In the genomic region with DNA sequence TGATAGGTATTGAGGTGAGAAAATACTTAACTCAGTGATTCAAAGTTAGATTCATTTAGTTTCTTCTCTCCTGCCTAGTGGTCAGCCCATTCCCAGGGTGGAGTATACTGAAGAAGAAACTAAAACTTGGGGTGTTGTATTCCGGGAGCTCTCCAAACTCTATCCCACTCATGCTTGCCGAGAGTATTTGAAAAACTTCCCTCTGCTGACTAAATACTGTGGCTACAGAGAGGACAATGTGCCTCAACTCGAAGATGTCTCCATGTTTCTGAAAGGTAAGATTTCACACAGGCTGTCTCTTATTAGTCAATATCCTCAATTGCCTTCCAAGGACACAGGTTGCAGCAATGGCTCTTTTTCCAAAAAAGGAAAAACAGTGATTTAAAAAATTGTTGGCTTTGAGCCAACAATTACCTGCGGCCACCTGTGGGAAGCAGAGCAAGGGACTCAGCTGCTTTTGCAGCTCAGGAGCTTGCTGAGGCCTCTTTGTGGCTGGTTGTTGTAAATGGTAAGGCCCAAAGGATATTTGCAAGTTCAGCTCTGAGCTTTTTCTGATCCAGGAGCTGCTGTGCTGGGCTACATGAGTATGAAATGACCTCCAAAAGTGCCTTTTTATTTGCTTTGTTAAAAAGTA, we compare ENCODE assay signal across 29 cellular contexts. TPM values are rescaled to one million over a fixed set of nuclear protein-coding genes. Genes with fewer than 3 reads are reported as not detected.
DNase-seq lines count a peak whose midpoint lies in the region; ATAC-seq and TF ChIP-seq lines count a peak whose summit lies in the region.
"Had no signal": no experiment of that assay in that cellular context is flagged by ENCODE, and none has a peak within 500 bp of the region (broad histone marks: within the 10 kb centered on the region; RNA-seq: fewer than 3 reads in every experiment).

No MANE protein-coding gene starts in this region.

- no peaks in the 10 kb centered on the region for H3K36me3 Mint-ChIP-seq in natural killer cell treated with Interleukin-12 subunit alpha and Interleukin-12 subunit beta and Interleukin-15 and Interleukin-18, amount 100 ng/mL, for 72 hours
- H3K36me3 Mint-ChIP-seq: activated CD8-positive, alpha-beta memory T cell treated with anti-CD3 and anti-CD28 coated beads, Interleukin-2, amount 10 ng/mL, durations not matched to agents 7 days and 5 days; activated naive CD4-positive, alpha-beta T cell treated with anti-CD3 and anti-CD28 coated beads, Interleukin-2, amount 50 U/mL, for 72 hours; memory B cell; naive B cell had no signal

- in situ Hi-C loops in ACHN (cut with HindIII; ENCODE audit: low pct_ligation_motif_present, low pct_unique_long_range_greater_than_20kb, low sequenced_read_pairs), result no loop called here

- H3K36me3 ChIP-seq in HUES64 (ENCODE audit: insufficient read depth, low read length), result no peaks in the 10 kb centered on the region
- no peaks in the 10 kb centered on the region for H3K36me3 ChIP-seq in PC-3 (ENCODE audit: low read depth, low read length)
- H3K36me3 ChIP-seq in liver (ENCODE audit: control insufficient read depth in 4 of 4, insufficient read depth in 3 of 4, low read depth in 1 of 4, low read length in 3 of 4), result no peaks in the 10 kb centered on the region
- H3K36me3 ChIP-seq: BLaER1, right atrium auricular region, upper lobe of right lung had no signal

- H3K4me1 ChIP-seq in HUES64 (ENCODE audit: insufficient read depth, low read length), result peaks cover 14% of the 10 kb centered on the region
- H3K4me1 ChIP-seq in PC-3 (ENCODE audit: insufficient read depth, low read length), result no peaks in the 10 kb centered on the region
- H3K4me1 ChIP-seq in liver (ENCODE audit: control insufficient read depth in 4 of 4, insufficient read depth in 4 of 4, low read length in 3 of 4), result peaks cover 0 to 21% (median 17%) of the 10 kb centered on the region in 4 donors
- H3K4me1 ChIP-seq: BLaER1, right atrium auricular region, upper lobe of right lung had no signal

- TF ChIP-seq CTCF in PC-3 (conservative IDR thresholded peaks at IDR 0.05; ENCODE audit: low read depth, low read length) (no peak), liver (IDR thresholded peaks at IDR 0.05; ENCODE audit: low read depth, low read length, missing input control) (no peak)

- H3K4me1 Mint-ChIP-seq in natural killer cell treated with Interleukin-12 subunit alpha and Interleukin-12 subunit beta and Interleukin-15 and Interleukin-18, amount 100 ng/mL, for 72 hours (ENCODE audit: low read depth in 2 of 2), result no peaks in the 10 kb centered on the region
- H3K4me1 Mint-ChIP-seq: memory B cell, naive B cell had no signal

- CTCF ChIA-PET in PC-3 (lab: Charles Lee), result no interaction called here

- DNase-seq in NCI-H2029 (lab: John Stamatoyannopoulos, UW) (peak; percentile 3), NCI-H2029 treated with DMSO at 0.1 percent for 48 hours (lab: John Stamatoyannopoulos, UW) (no peak), PC-3 (peak; percentile 5), ACHN (no peak)
- DNase-seq in natural killer cell treated with Interleukin-12 subunit alpha and Interleukin-12 subunit beta and Interleukin-15 and Interleukin-18, amount 100 ng/mL, for 72 hours (ENCODE audit: low spot score), result no peak
- DNase-seq: activated CD4-positive, alpha-beta T cell treated with anti-CD3 and anti-CD28 coated beads for 4 hours; activated CD8-positive, alpha-beta memory T cell treated with anti-CD3 and anti-CD28 coated beads, Interleukin-2, amount 10 ng/mL, durations not matched to agents 7 days and 5 days; cerebellar nuclear complex; foreskin melanocyte; GDM1; GM23248; hypothalamus; naive B cell; NCI-H446 treated with DMSO at 0.1 percent for 48 hours; stimulated activated CD8-positive, alpha-beta memory T cell treated with anti-CD3 and anti-CD28 coated beads, Interleukin-4, amount 100 ng/mL, for 48 hours; upper lobe of right lung had no signal

- H3K9me3 ChIP-seq in HUES64 (ENCODE audit: insufficient read depth, low read depth, low read length) (no peaks in the 10 kb centered on the region), PC-3 (ENCODE audit: low read length) (no peaks in the 10 kb centered on the region), liver (ENCODE audit: control insufficient read depth in 4 of 4, low read length in 3 of 4) (no peaks in the 10 kb centered on the region)
- H3K9me3 ChIP-seq: BLaER1, right atrium auricular region, upper lobe of right lung had no signal

- H3K27me3 Mint-ChIP-seq in natural killer cell treated with Interleukin-12 subunit alpha and Interleukin-12 subunit beta and Interleukin-15 and Interleukin-18, amount 100 ng/mL, for 72 hours, result peaks cover 16 to 24% of the 10 kb centered on the region in 2 donors

- no peaks in the 10 kb centered on the region for H3K27me3 ChIP-seq in HUES64 (ENCODE audit: insufficient read depth, low read length)
- H3K27me3 ChIP-seq in PC-3 (ENCODE audit: low read length), result peaks cover 46% of the 10 kb centered on the region
- no peaks in the 10 kb centered on the region for H3K27me3 ChIP-seq in liver (ENCODE audit: control insufficient read depth in 4 of 4, insufficient read depth in 4 of 4, low read length in 3 of 4)
- H3K27me3 ChIP-seq: BLaER1, right atrium auricular region, upper lobe of right lung had no signal

- H3K27ac ChIP-seq in HUES64 (ENCODE audit: low read depth, low read length) (peak overlapping the region; percentile 41; the same call in 1 of the 2 replicates), PC-3 (ENCODE audit: low read length) (no peak overlapping the region), liver (ENCODE audit: low read depth in 1 of 2, low read length in 2 of 2) (no peak overlapping the region)
- H3K27ac ChIP-seq: BLaER1, GM23248, right atrium auricular region, upper lobe of right lung had no signal

- TF ChIP-seq RAD21 in liver (IDR thresholded peaks at IDR 0.05), result peak; percentile 44 to 56

- H3K4me2 ChIP-seq in PC-3 (ENCODE audit: low read length), result no peak overlapping the region
- H3K4me2 ChIP-seq: BLaER1 had no signal

- H3K79me2 ChIP-seq in PC-3 (ENCODE audit: low read length), result no peaks in the 10 kb centered on the region

- no peak overlapping the region for H2AFZ ChIP-seq in PC-3 (ENCODE audit: low read length)
- H2AFZ ChIP-seq: GM23248 had no signal

- no TSS peak for BruUV-seq in PC-3 (replicated peaks; lab: Mats Ljungman, UMichigan)

- no peak overlapping the region for H3K9ac ChIP-seq in HUES64 (ENCODE audit: low read depth, low read length)
- no peak overlapping the region for H3K9ac ChIP-seq in PC-3 (ENCODE audit: low read length)
- no peak overlapping the region for H3K9ac ChIP-seq in liver (ENCODE audit: low read depth in 1 of 2, low read length in 2 of 2)
- H3K9ac ChIP-seq: BLaER1, GM23248 had no signal

- no peak overlapping the region for H3K4me3 ChIP-seq in HUES64 (ENCODE audit: low read length)
- no peak overlapping the region for H3K4me3 ChIP-seq in PC-3 (ENCODE audit: low read length)
- no peak overlapping the region for H3K4me3 ChIP-seq in liver (ENCODE audit: low read depth in 1 of 3, low read length in 3 of 3)
- H3K4me3 ChIP-seq: BLaER1, GM23248, right atrium auricular region, upper lobe of right lung had no signal

- ATAC-seq in PC-3 (no peak), GM21825 (IDR thresholded peaks at IDR 0.05; ENCODE audit: unreplicated experiment) (no peak)
- ATAC-seq in natural killer cell treated with Interleukin-12 subunit alpha and Interleukin-12 subunit beta and Interleukin-15 and Interleukin-18, amount 100 ng/mL, for 72 hours, result no peak
- ATAC-seq: activated CD8-positive, alpha-beta memory T cell treated with anti-CD3 and anti-CD28 coated beads, Interleukin-2, amount 10 ng/mL, durations not matched to agents 7 days and 5 days; upper lobe of right lung had no signal

- H3K4me3 Mint-ChIP-seq in natural killer cell treated with Interleukin-12 subunit alpha and Interleukin-12 subunit beta and Interleukin-15 and Interleukin-18, amount 100 ng/mL, for 72 hours, result no peak overlapping the region
- H3K4me3 Mint-ChIP-seq: activated CD8-positive, alpha-beta memory T cell treated with anti-CD3 and anti-CD28 coated beads, Interleukin-2, amount 10 ng/mL, durations not matched to agents 7 days and 5 days; activated T-helper 1 cell treated with anti-CD3 and anti-CD28 coated beads, Interleukin-12 subunit alpha, Interleukin-12 subunit beta, Interleukin-2, Interleukin-4 antibody, amounts not matched to agents 30 ng/mL and 10 ng/mL and 1 ng/mL, durations not matched to agents 14 hours and 24 hours and 36 hours; memory B cell; naive B cell had no signal

- 83% methylated on average over 4 of the region's 4 CpGs for WGBS in HUES64
- 72% methylated on average over 4 of the region's 4 CpGs for WGBS in liver

- H3K9me2 ChIP-seq in PC-3 (replicated peaks; ENCODE audit: low read length), result no peaks in the 10 kb centered on the region

- H3K27ac Mint-ChIP-seq in natural killer cell treated with Interleukin-12 subunit alpha and Interleukin-12 subunit beta and Interleukin-15 and Interleukin-18, amount 100 ng/mL, for 72 hours, result no peak overlapping the region
- H3K27ac Mint-ChIP-seq: activated CD8-positive, alpha-beta memory T cell treated with anti-CD3 and anti-CD28 coated beads, Interleukin-2, amount 10 ng/mL, durations not matched to agents 7 days and 5 days; activated naive CD4-positive, alpha-beta T cell treated with anti-CD3 and anti-CD28 coated beads, Interleukin-2, amount 50 U/mL, for 72 hours; activated T-helper 1 cell treated with anti-CD3 and anti-CD28 coated beads, Interleukin-12 subunit alpha, Interleukin-12 subunit beta, Interleukin-2, Interleukin-4 antibody, amounts not matched to agents 30 ng/mL and 10 ng/mL and 1 ng/mL, durations not matched to agents 14 hours and 24 hours and 36 hours; memory B cell; naive B cell had no signal

- H3K9me3 Mint-ChIP-seq in natural killer cell treated with Interleukin-12 subunit alpha and Interleukin-12 subunit beta and Interleukin-15 and Interleukin-18, amount 100 ng/mL, for 72 hours, result peaks cover 4% of the 10 kb centered on the region
- H3K9me3 Mint-ChIP-seq: activated naive CD4-positive, alpha-beta T cell treated with anti-CD3 and anti-CD28 coated beads, Interleukin-2, amount 50 U/mL, for 72 hours; activated T-helper 1 cell treated with anti-CD3 and anti-CD28 coated beads, Interleukin-12 subunit alpha, Interleukin-12 subunit beta, Interleukin-2, Interleukin-4 antibody, amounts not matched to agents 30 ng/mL and 10 ng/mL and 1 ng/mL, durations not matched to agents 14 hours and 24 hours and 36 hours; naive B cell had no signal

- no peaks in the 10 kb centered on the region for H3F3A ChIP-seq in PC-3 (ENCODE audit: low read length, unreplicated experiment)

- intact Hi-C loops in PC-3 (cut with micrococcal nuclease), result no loop called here

- no peaks in the 10 kb centered on the region for H4K20me1 ChIP-seq in PC-3 (ENCODE audit: low read length)
- H4K20me1 ChIP-seq: BLaER1 had no signal

- POLR2A ChIA-PET in PC-3 (lab: Charles Lee; ENCODE audit: unreplicated experiment), result no interaction called here

TF ChIP-seq in liver, 16 proteins besides CTCF, POLR2A, EP300 and RAD21 (continues in another document):
- TF ChIP-seq, protein P1, sequence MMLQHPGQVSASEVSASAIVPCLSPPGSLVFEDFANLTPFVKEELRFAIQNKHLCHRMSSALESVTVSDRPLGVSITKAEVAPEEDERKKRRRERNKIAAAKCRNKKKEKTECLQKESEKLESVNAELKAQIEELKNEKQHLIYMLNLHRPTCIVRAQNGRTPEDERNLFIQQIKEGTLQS (IDR thresholded peaks at IDR 0.05), result no peak

RNA-seq across cellular contexts. Expression of gene TPH2, which starts 33.9 kb away (rescaled TPM):
- polyA plus RNA-seq in HUES64 (2013, experiment 1 of 2), result 0.35 TPM
- polyA plus RNA-seq in HUES64 (2013, experiment 2 of 2), result not detected
- total RNA-seq in PC-3 (2014; rRNA removed) (not detected in 2 replicates), liver (not detected)
- polyA plus RNA-seq in liver, result not detected
- total RNA-seq in natural killer cell treated with Interleukin-12 subunit alpha and Interleukin-12 subunit beta and Interleukin-15 and Interleukin-18, amount 100 ng/mL, for 72 hours, result not detected
- total RNA-seq: A172; activated CD8-positive, alpha-beta memory T cell treated with anti-CD3 and anti-CD28 coated beads, Interleukin-2, amount 10 ng/mL, durations not matched to agents 7 days and 5 days; activated naive CD4-positive, alpha-beta T cell treated with anti-CD3 and anti-CD28 coated beads, Interleukin-2, amount 50 U/mL, for 72 hours; activated T-helper 1 cell treated with anti-CD3 and anti-CD28 coated beads, Interleukin-12 subunit alpha, Interleukin-12 subunit beta, Interleukin-2, Interleukin-4 antibody, amounts not matched to agents 30 ng/mL and 10 ng/mL and 1 ng/mL, durations not matched to agents 14 hours and 24 hours and 36 hours; epithelial cell of proximal tubule; GM23248; HT1080; LHCN-M2; right atrium auricular region; upper lobe of right lung had no signal
- polyA plus RNA-seq: GM23248, keratinocyte had no signal

Comparison
In these comparisons a context has a peak if more than half of its experiments do, and no peak if none do; other contexts are left out.
1. DNase-seq: peak in NCI-H2029 (single experiment) and PC-3 (single experiment); none in NCI-H2029 treated with DMSO at 0.1 percent for 48 hours (single experiment), natural killer cell treated with Interleukin-12 subunit alpha and Interleukin-12 subunit beta and Interleukin-15 and Interleukin-18, amount 100 ng/mL, for 72 hours (single experiment) and ACHN (single experiment).